ENCODE assay signal across 8 cellular contexts in genomic region chr19:55117636-55118391, GRCh38. TPM values are rescaled to one million over a fixed set of nuclear protein-coding genes. Genes with fewer than 3 reads are reported as not detected.
A peak's percentile ranks its signal among the peaks of the same experiment; 100 is the strongest.
DNase-seq lines count a peak whose midpoint lies in the region; ATAC-seq and TF ChIP-seq lines count a peak whose summit lies in the region.

PPP1R12C (minus strand) TSS chr19:55117637; CDS start chr19:55117543, 94 bp downstream.

- no peak for TF ChIP-seq POLR2A in testis (IDR thresholded peaks at IDR 0.05)

- H3K36me3 Mint-ChIP-seq in activated naive CD8-positive, alpha-beta T cell = no peaks in the 10 kb centered on the region

- H3K27ac ChIP-seq in testis = peak within 1 kb of the TSS; percentile 68 to 84

- peak within 1 kb of the TSS; percentile 90 for H3K27ac Mint-ChIP-seq in activated naive CD8-positive, alpha-beta T cell

- H3K27me3 Mint-ChIP-seq in activated naive CD8-positive, alpha-beta T cell = no peaks in the 10 kb centered on the region

- no peaks in the 10 kb centered on the region for H3K27me3 ChIP-seq in testis

- peaks cover 29% of the 10 kb centered on the region for H3K4me1 Mint-ChIP-seq in activated naive CD8-positive, alpha-beta T cell (ENCODE audit: low read depth)

- 0 to 1% methylated on average over 34 to 45 of the region's 46 CpGs for WGBS in testis, 2 donors

- H3K4me3 ChIP-seq in GM08714 (ENCODE audit: low read length) (peak within 1 kb of the TSS; percentile 85), testis (peak within 1 kb of the TSS; percentile 68 to 72)

- no peaks in the 10 kb centered on the region for H3K9me3 Mint-ChIP-seq in activated naive CD8-positive, alpha-beta T cell (ENCODE audit: low read depth)

- ATAC-seq in HG02623 (IDR thresholded peaks at IDR 0.05; ENCODE audit: unreplicated experiment) (peak; percentile 84), omental fat pad (ENCODE audit: low FRiP score) (peak; percentile 94)

- H3K4me3 Mint-ChIP-seq in activated naive CD8-positive, alpha-beta T cell = peak within 1 kb of the TSS; percentile 99

- intact Hi-C loops in testis (cut with DNase I; ENCODE audit: low total_unique reads) = no loop called here

- H3K9me3 ChIP-seq in testis = no peaks in the 10 kb centered on the region

- peaks cover 31% of the 10 kb centered on the region for H3K4me1 ChIP-seq in testis

- TF ChIP-seq CTCF in omental fat pad (IDR thresholded peaks at IDR 0.05) (no peak), testis (IDR thresholded peaks at IDR 0.05) (peak in 1 of 3 experiments; percentile 10)

- no peaks in the 10 kb centered on the region for H3K36me3 ChIP-seq in testis (ENCODE audit: low read depth, missing control alignments)

- DNase-seq in NCI-H1105 (lab: John Stamatoyannopoulos, UW) = peak; percentile 99
- DNase-seq in SKM-1 treated with dmso at 0.1 percent for 144 hours (lab: John Stamatoyannopoulos, UW; ENCODE audit: unreplicated experiment) = peak; percentile 80
- DNase-seq in glomerular visceral epithelial cell (ENCODE audit: extremely low spot score) = peak; percentile 99
- DNase-seq in omental fat pad (ENCODE audit: low spot score) = peak; percentile 94
- peak; percentile 99 for DNase-seq in testis

RNA-seq across cellular contexts. Expression of gene PPP1R12C, which starts in this region (rescaled TPM):
- total RNA-seq in omental fat pad = 100 to 1,000 TPM in 2 of 4 donors, 10 to 100 TPM in 2; 59.9 to 127 (median 107) TPM
- total RNA-seq in testis = 100 to 1,000 TPM; 184 to 206 TPM
- polyA plus RNA-seq in testis (ENCODE audit: insufficient read depth, low read depth, low replicate concordance) = 220 TPM

Comparison
In these comparisons a context has a peak if more than half of its experiments do, and no peak if none do; other contexts are left out.
1. Peak in every context shown above with its lines: DNase-seq, ATAC-seq, H3K4me3 ChIP-seq and H3K27ac ChIP-seq.